1 cellular context compared by ENCODE assay signal in genomic region chr5:138869763-138870500, GRCh38.
TF ChIP-seq lines count a peak whose summit lies in the region.

No MANE protein-coding gene starts in this region.

TF ChIP-seq in HepG2, 621 proteins besides CTCF, POLR2A, EP300 and RAD21:
- TF ChIP-seq RNF2 (conservative IDR thresholded peaks at IDR 0.05; ENCODE audit: low read depth) (no peak), ZNF570 (CRISPR knock-in tag; IDR thresholded peaks at IDR 0.05; ENCODE audit: borderline replicate concordance) (no peak), ZNF713 (CRISPR knock-in tag; IDR thresholded peaks at IDR 0.05) (no peak), ZBTB3 (CRISPR knock-in tag; IDR thresholded peaks at IDR 0.05; ENCODE audit: borderline replicate concordance, low read depth) (no peak), STAT5B (CRISPR knock-in tag; IDR thresholded peaks at IDR 0.05) (no peak), SALL2 (CRISPR knock-in tag; IDR thresholded peaks at IDR 0.05) (no peak), ZNF292 (CRISPR knock-in tag; IDR thresholded peaks at IDR 0.05; ENCODE audit: borderline replicate concordance, low read depth) (no peak), ZNF879 (CRISPR knock-in tag; IDR thresholded peaks at IDR 0.05) (no peak), ZIK1 (CRISPR knock-in tag; IDR thresholded peaks at IDR 0.05; ENCODE audit: borderline replicate concordance, low read depth) (no peak)
